ENCODE assay signal across 9 cellular contexts in the genomic region with DNA sequence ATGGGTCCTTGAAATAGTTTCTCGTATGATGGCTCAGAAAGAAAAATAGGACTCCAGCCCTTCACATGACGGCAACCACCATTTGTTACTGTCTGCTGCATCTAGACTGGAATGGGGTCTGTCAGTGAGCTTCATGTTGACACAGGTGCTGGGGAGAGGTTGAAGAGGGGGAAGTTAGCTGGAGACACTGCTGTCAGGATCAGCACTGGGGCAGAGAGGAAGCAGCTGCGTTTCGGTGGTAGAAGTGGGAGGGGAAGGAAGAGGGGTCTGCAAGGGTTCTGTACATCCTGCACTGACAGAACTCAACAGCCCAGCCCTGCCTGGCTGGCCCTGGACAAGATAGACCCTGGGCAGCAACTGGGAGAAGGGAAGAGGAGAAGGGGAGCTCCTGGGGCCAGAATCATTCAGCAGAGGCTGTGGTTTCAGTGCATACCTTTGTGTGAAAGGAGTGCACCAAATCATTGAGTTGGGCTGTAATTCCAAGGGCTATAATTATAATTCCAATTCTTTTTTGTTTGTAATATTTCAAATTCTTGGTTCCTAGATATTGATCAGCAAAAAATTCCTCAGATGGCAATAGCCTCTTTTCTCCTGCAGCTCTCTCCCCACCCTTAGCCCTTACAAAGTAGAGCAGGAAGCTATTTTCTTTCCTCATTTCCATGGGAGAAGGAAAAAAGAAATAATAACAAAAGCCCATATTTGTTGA.
DNase-seq lines count a peak whose midpoint lies in the region; ATAC-seq lines count a peak whose summit lies in the region.
"Had no signal": no experiment of that assay in that cellular context is flagged by ENCODE, and none has a peak within 500 bp of the region (broad histone marks: within the 10 kb centered on the region; RNA-seq: fewer than 3 reads in every experiment).

No MANE protein-coding gene starts in this region.

- peak overlapping the region; percentile 42 to 57 for H3K4me3 Mint-ChIP-seq in stimulated activated naive B cell treated with anti-CD40 and anti-IgM and Interleukin-4, amounts not matched to agents 10 μg/mL and 1 μg/mL and 100 μg/mL, for 72 hours
- no peak overlapping the region for H3K4me3 Mint-ChIP-seq in activated T-cell treated with anti-CD3 and anti-CD28 coated beads, Interleukin-2, amount 50 U/mL, for 4 hours

- DNase-seq in NCI-H2196 treated with DMSO at 0.1 percent for 48 hours (lab: John Stamatoyannopoulos, UW; ENCODE audit: unreplicated experiment) (peak; percentile 4), NCI-H2196 (lab: John Stamatoyannopoulos, UW; ENCODE audit: unreplicated experiment) (no peak), NCI-H774 (lab: John Stamatoyannopoulos, UW) (peak; percentile 62), 8988T (no peak)
- peak; percentile 28 for DNase-seq in stimulated activated naive B cell treated with anti-CD40 and anti-IgM and Interleukin-4, amounts not matched to agents 10 μg/mL and 1 μg/mL and 100 μg/mL, for 72 hours
- no peak for DNase-seq in stimulated activated CD4-positive, alpha-beta T cell treated with anti-CD3 and anti-CD28 coated beads, Interleukin-12 subunit alpha, Interleukin-12 subunit beta, amount 100 ng/mL, for 4 hours
- DNase-seq in activated T-cell treated with anti-CD3 and anti-CD28 coated beads, Interleukin-2, amount 50 U/mL, for 4 hours, result no peak

- H3K36me3 Mint-ChIP-seq in stimulated activated naive B cell treated with anti-CD40 and anti-IgM and Interleukin-4, amounts not matched to agents 10 μg/mL and 1 μg/mL and 100 μg/mL, for 72 hours, result peaks cover 2 to 6% of the 10 kb centered on the region in 2 donors
- no peaks in the 10 kb centered on the region for H3K36me3 Mint-ChIP-seq in activated T-cell treated with anti-CD3 and anti-CD28 coated beads, Interleukin-2, amount 50 U/mL, for 4 hours (ENCODE audit: insufficient read depth)
- H3K36me3 Mint-ChIP-seq: T-cell had no signal

- peaks cover 36 to 63% of the 10 kb centered on the region in 2 donors for H3K4me1 Mint-ChIP-seq in stimulated activated naive B cell treated with anti-CD40 and anti-IgM and Interleukin-4, amounts not matched to agents 10 μg/mL and 1 μg/mL and 100 μg/mL, for 72 hours
- peaks cover 26% of the 10 kb centered on the region for H3K4me1 Mint-ChIP-seq in activated T-cell treated with anti-CD3 and anti-CD28 coated beads, Interleukin-2, amount 50 U/mL, for 4 hours (ENCODE audit: low read depth)

- no peaks in the 10 kb centered on the region for H3K27me3 Mint-ChIP-seq in stimulated activated naive B cell treated with anti-CD40 and anti-IgM and Interleukin-4, amounts not matched to agents 10 μg/mL and 1 μg/mL and 100 μg/mL, for 72 hours
- peaks cover 3% of the 10 kb centered on the region for H3K27me3 Mint-ChIP-seq in activated T-cell treated with anti-CD3 and anti-CD28 coated beads, Interleukin-2, amount 50 U/mL, for 4 hours (ENCODE audit: low read depth)

- ATAC-seq in HG03095 (IDR thresholded peaks at IDR 0.05; ENCODE audit: unreplicated experiment), result peak; percentile 86
- peak; percentile 80 to 84 for ATAC-seq in stimulated activated naive B cell treated with anti-CD40 and anti-IgM and Interleukin-4, amounts not matched to agents 10 μg/mL and 1 μg/mL and 100 μg/mL, for 72 hours (replicated peaks)
- no peak for ATAC-seq in activated T-cell treated with anti-CD3 and anti-CD28 coated beads, Interleukin-2, amount 50 U/mL, for 4 hours

- H3K9me3 Mint-ChIP-seq in stimulated activated naive B cell treated with anti-CD40 and anti-IgM and Interleukin-4, amounts not matched to agents 10 μg/mL and 1 μg/mL and 100 μg/mL, for 72 hours, result peaks cover 3 to 9% of the 10 kb centered on the region in 2 donors
- H3K9me3 Mint-ChIP-seq in activated T-cell treated with anti-CD3 and anti-CD28 coated beads, Interleukin-2, amount 50 U/mL, for 4 hours, result no peaks in the 10 kb centered on the region

- peak overlapping the region; percentile 39 for H3K27ac Mint-ChIP-seq in stimulated activated naive B cell treated with anti-CD40 and anti-IgM and Interleukin-4, amounts not matched to agents 10 μg/mL and 1 μg/mL and 100 μg/mL, for 72 hours

Comparison
In these comparisons a context has a peak if more than half of its experiments do, and no peak if none do; other contexts are left out.
1. DNase-seq: peak in NCI-H2196 treated with DMSO at 0.1 percent for 48 hours (single experiment), NCI-H774 (single experiment) and stimulated activated naive B cell treated with anti-CD40 and anti-IgM and Interleukin-4, amounts not matched to agents 10 μg/mL and 1 μg/mL and 100 μg/mL, for 72 hours (single experiment); none in NCI-H2196 (single experiment), stimulated activated CD4-positive, alpha-beta T cell treated with anti-CD3 and anti-CD28 coated beads, Interleukin-12 subunit alpha, Interleukin-12 subunit beta, amount 100 ng/mL, for 4 hours (single experiment), activated T-cell treated with anti-CD3 and anti-CD28 coated beads, Interleukin-2, amount 50 U/mL, for 4 hours (single experiment) and 8988T (single experiment).
2. ATAC-seq: peak in HG03095 (single experiment) and stimulated activated naive B cell treated with anti-CD40 and anti-IgM and Interleukin-4, amounts not matched to agents 10 μg/mL and 1 μg/mL and 100 μg/mL, for 72 hours (2 of 2); none in activated T-cell treated with anti-CD3 and anti-CD28 coated beads, Interleukin-2, amount 50 U/mL, for 4 hours (0 of 2).